In the genomic region with DNA sequence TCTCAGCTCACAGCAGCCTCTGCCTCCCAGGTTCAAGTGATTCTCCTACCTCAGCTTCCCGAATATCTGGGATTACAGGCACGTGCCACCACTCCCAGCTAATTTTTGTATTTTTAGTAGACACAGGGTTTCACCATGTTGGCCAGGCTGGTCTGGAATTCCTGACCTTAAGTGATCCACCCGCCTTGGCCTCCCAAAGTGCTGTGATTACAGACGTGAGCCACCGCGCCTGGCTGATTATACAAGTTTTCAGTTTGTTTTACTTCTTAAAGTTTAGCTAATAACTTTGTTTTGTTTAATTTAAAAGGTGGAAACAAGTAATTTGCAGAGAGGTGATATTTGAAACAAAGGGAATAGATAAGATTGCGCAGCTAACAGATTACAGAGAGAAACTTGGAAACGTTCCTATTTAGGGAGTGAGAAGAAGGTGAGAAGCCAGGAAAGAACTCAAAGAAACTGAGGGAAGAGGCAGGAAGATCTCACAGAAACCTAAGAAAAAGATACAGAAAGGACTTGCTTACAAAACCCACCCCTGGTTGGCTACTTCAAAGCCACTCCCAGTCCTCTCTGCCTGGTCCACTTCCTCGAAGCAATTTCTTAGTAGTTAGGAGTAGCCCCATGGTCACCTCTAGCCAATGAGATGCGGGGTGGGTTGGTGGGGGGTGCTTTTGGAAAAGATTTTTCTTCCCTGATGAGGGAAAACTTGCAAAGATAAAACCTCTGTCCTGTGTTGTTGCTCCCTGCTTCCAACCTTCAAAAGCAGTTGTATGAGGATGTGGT, we compare ENCODE assay signal across 19 cellular contexts. TPM values are rescaled to one million over a fixed set of nuclear protein-coding genes. Genes with fewer than 3 reads are reported as not detected.
DNase-seq lines count a peak whose midpoint lies in the region; ATAC-seq, FAIRE-seq and TF ChIP-seq lines count a peak whose summit lies in the region.
"Had no signal": no experiment of that assay in that cellular context is flagged by ENCODE, and none has a peak within 500 bp of the region (broad histone marks: within the 10 kb centered on the region; RNA-seq: fewer than 3 reads in every experiment).

No MANE protein-coding gene starts in this region.

- H3K27me3 ChIP-seq in astrocyte (ENCODE audit: insufficient read depth, low read length) (no peaks in the 10 kb centered on the region), aorta (ENCODE audit: control insufficient read depth in 1 of 2, insufficient read depth in 2 of 2, low read length in 1 of 2) (no peaks in the 10 kb centered on the region), colonic mucosa (no peaks in the 10 kb centered on the region)

- H3K9ac ChIP-seq in astrocyte (ENCODE audit: low read length), result no peak overlapping the region
- no peak overlapping the region for H3K9ac ChIP-seq in colonic mucosa (ENCODE audit: low read depth in 2 of 2, low read length in 2 of 2)
- H3K9ac ChIP-seq: KMS-11 had no signal

- H3K4me3 Mint-ChIP-seq in astrocyte (ENCODE audit: unreplicated experiment), result no peak overlapping the region
- H3K4me3 Mint-ChIP-seq in nephron progenitor cell, result no peak overlapping the region
- H3K4me3 Mint-ChIP-seq: CD8-positive, alpha-beta memory T cell had no signal

- H3K4me1 ChIP-seq in astrocyte (ENCODE audit: insufficient read depth, low read length) (peaks cover 20% of the 10 kb centered on the region), aorta (ENCODE audit: control insufficient read depth in 1 of 2, insufficient read depth in 2 of 2, low read length in 2 of 2) (peaks cover 3 to 6% of the 10 kb centered on the region in 2 donors), colonic mucosa (peaks cover 8% of the 10 kb centered on the region)

- DNase-seq in astrocyte (ENCODE audit: low read depth) (no peak), kidney glomerular epithelial cell (lab: John Stamatoyannopoulos, UW) (peak; percentile 17), nephron progenitor cell (no peak), aorta (no peak), colonic mucosa (no peak)
- DNase-seq in stimulated activated CD4-positive, alpha-beta T cell treated with anti-CD3 and anti-CD28 coated beads, Interleukin-4, amount 100 ng/mL, for 4 hours, result no peak
- DNase-seq: ACHN; C1 segment of cervical spinal cord; CD8-positive, alpha-beta memory T cell; MV-4-11; NCI-H1417; NCI-H187 treated with DMSO at 0.1 percent for 48 hours; NCI-H2227 treated with DMSO at 0.1 percent for 48 hours; SHP77 treated with DMSO at 0.1 percent for 48 hours had no signal

- H3K4me1 Mint-ChIP-seq in astrocyte (ENCODE audit: low read depth, unreplicated experiment), result peaks cover 30% of the 10 kb centered on the region
- H3K4me1 Mint-ChIP-seq in nephron progenitor cell, result peaks cover 25% of the 10 kb centered on the region
- H3K4me1 Mint-ChIP-seq: CD8-positive, alpha-beta memory T cell had no signal

- no peaks in the 10 kb centered on the region for H3K27me3 Mint-ChIP-seq in astrocyte (ENCODE audit: low read depth, unreplicated experiment)
- H3K27me3 Mint-ChIP-seq in nephron progenitor cell (ENCODE audit: low read depth, poor library complexity), result no peaks in the 10 kb centered on the region

- H3K4me3 ChIP-seq in astrocyte (ENCODE audit: insufficient read depth, low read depth, low read length), result no peak overlapping the region
- H3K4me3 ChIP-seq in aorta (ENCODE audit: low read length in 2 of 2), result no peak overlapping the region
- no peak overlapping the region for H3K4me3 ChIP-seq in colonic mucosa

- H3K4me2 ChIP-seq in astrocyte (ENCODE audit: low read length), result no peak overlapping the region
- H3K4me2 ChIP-seq: KMS-11 had no signal

- H3K36me3 Mint-ChIP-seq in astrocyte (ENCODE audit: low read depth, unreplicated experiment) (no peaks in the 10 kb centered on the region), nephron progenitor cell (ENCODE audit: low read depth) (no peaks in the 10 kb centered on the region)

- 34 to 35% methylated on average over 10 of the region's 10 CpGs for WGBS in aorta, 2 donors

- H3K79me2 ChIP-seq in astrocyte (ENCODE audit: insufficient read depth, low read length), result no peaks in the 10 kb centered on the region

- no peak for FAIRE-seq in astrocyte (lab: Jason Lieb, UNC)
- FAIRE-seq: D721Med, H1, HepG2 had no signal

- intact Hi-C loops in aorta (cut with DNase I), result no loop called here
- intact Hi-C loops in colonic mucosa (cut with DNase I), result no loop called here

- H3K9me3 ChIP-seq in astrocyte (ENCODE audit: insufficient read depth, low read depth, low read length), result no peaks in the 10 kb centered on the region
- no peaks in the 10 kb centered on the region for H3K9me3 ChIP-seq in aorta (ENCODE audit: control insufficient read depth, low read length)
- no peaks in the 10 kb centered on the region for H3K9me3 ChIP-seq in colonic mucosa

- no peak overlapping the region for H2AFZ ChIP-seq in astrocyte (ENCODE audit: low read depth, low read length)

- no peak for ATAC-seq in aorta (ENCODE audit: low FRiP score)
- ATAC-seq in GM21515 (IDR thresholded peaks at IDR 0.05; ENCODE audit: unreplicated experiment), result no peak
- ATAC-seq: HepG2 had no signal

- no peak overlapping the region for H3K27ac ChIP-seq in astrocyte (ENCODE audit: low read depth, low read length)
- peak overlapping the region in 1 of 2 donors; percentile 45 for H3K27ac ChIP-seq in aorta (ENCODE audit: low read depth in 1 of 2, low read length in 2 of 2)
- no peak overlapping the region for H3K27ac ChIP-seq in colonic mucosa
- H3K27ac ChIP-seq: KMS-11 had no signal

- H3K27ac Mint-ChIP-seq in astrocyte (ENCODE audit: unreplicated experiment) (peak overlapping the region; percentile 70), nephron progenitor cell (peak overlapping the region; percentile 20)

- no peaks in the 10 kb centered on the region for H4K20me1 ChIP-seq in astrocyte (ENCODE audit: insufficient read depth, low read length)

- H3K36me3 ChIP-seq in astrocyte (ENCODE audit: insufficient read depth, low read length) (no peaks in the 10 kb centered on the region), aorta (ENCODE audit: control insufficient read depth in 1 of 2, insufficient read depth in 2 of 2, low read length in 1 of 2) (no peaks in the 10 kb centered on the region), colonic mucosa (no peaks in the 10 kb centered on the region)

- TF ChIP-seq CTCF in astrocyte (IDR thresholded peaks at IDR 0.05; ENCODE audit: insufficient read depth, low read depth, low read length), result no peak
- TF ChIP-seq CTCF in nephron progenitor cell (IDR thresholded peaks at IDR 0.05), result no peak
- TF ChIP-seq CTCF in colonic mucosa (IDR thresholded peaks at IDR 0.05), result no peak

- H3K9me3 Mint-ChIP-seq in astrocyte (ENCODE audit: unreplicated experiment) (no peaks in the 10 kb centered on the region), nephron progenitor cell (no peaks in the 10 kb centered on the region)
- H3K9me3 Mint-ChIP-seq: CD8-positive, alpha-beta memory T cell had no signal

RNA-seq across cellular contexts. Expression of a gene that starts 15.0 kb away (rescaled TPM):
- total RNA-seq in astrocyte (316 and 320 TPM in 2 replicates), aorta (100 to 1,000 TPM; 243 to 273 TPM), colonic mucosa (100 to 1,000 TPM; 246 to 433 TPM)
- polyA plus RNA-seq in aorta, result 100 to 1,000 TPM; 159 to 232 TPM
